ENCODE assay signal across 33 cellular contexts in the genomic region with DNA sequence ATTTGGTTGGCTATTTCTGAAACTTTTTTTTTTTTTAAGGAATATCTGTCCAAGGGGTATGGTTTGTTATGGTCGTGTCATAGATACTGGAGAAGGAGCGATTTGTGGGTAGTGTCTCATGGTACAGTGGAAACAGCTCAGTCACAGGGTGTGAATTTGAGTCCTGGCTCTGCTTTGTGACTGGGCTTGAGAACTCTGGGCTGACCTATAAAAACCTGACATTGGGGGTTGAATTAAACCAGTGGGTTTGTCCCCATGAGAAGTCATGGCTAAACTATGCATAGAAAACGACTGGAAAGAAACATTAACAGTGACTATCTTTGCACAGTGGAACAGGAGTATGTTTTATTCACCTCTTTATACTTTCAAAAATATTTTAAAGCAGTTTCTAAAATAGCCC. TPM values are rescaled to one million over a fixed set of nuclear protein-coding genes. Genes with fewer than 3 reads are reported as not detected.
DNase-seq lines count a peak whose midpoint lies in the region; ATAC-seq and TF ChIP-seq lines count a peak whose summit lies in the region.
"Had no signal": no experiment of that assay in that cellular context is flagged by ENCODE, and none has a peak within 500 bp of the region (broad histone marks: within the 10 kb centered on the region; RNA-seq: fewer than 3 reads in every experiment).

No MANE protein-coding gene starts in this region.

- no peaks in the 10 kb centered on the region for H3K9me3 Mint-ChIP-seq in natural killer cell
- H3K9me3 Mint-ChIP-seq in natural killer cell treated with Interleukin-12 subunit alpha and Interleukin-12 subunit beta and Interleukin-15 and Interleukin-18, amount 100 ng/mL, for 72 hours: no peaks in the 10 kb centered on the region
- H3K9me3 Mint-ChIP-seq: activated CD8-positive, alpha-beta T cell treated with anti-CD3 and anti-CD28 coated beads for 36 hours; activated naive CD8-positive, alpha-beta T cell treated with anti-CD3 and anti-CD28 coated beads, Interleukin-2, amount 10 ng/mL, durations not matched to agents 7 days and 5 days; CD8-positive, alpha-beta memory T cell; naive thymus-derived CD8-positive, alpha-beta T cell had no signal

- H3K36me3 ChIP-seq in effector memory CD4-positive, alpha-beta T cell (ENCODE audit: control insufficient read depth, insufficient read depth, low read length): peaks cover 70% of the 10 kb centered on the region

- H3K27ac ChIP-seq in effector memory CD4-positive, alpha-beta T cell (ENCODE audit: insufficient read depth, low read length, poor library complexity, severe bottlenecking): no peak overlapping the region
- H3K27ac ChIP-seq: A549, ascending aorta, thoracic aorta, vagina had no signal

- H3K27ac Mint-ChIP-seq in natural killer cell: peak overlapping the region; percentile 28 to 29
- no peak overlapping the region for H3K27ac Mint-ChIP-seq in natural killer cell treated with Interleukin-12 subunit alpha and Interleukin-12 subunit beta and Interleukin-15 and Interleukin-18, amount 100 ng/mL, for 72 hours
- peak overlapping the region; percentile 14 for H3K27ac Mint-ChIP-seq in T-helper 17 cell
- H3K27ac Mint-ChIP-seq: activated CD8-positive, alpha-beta T cell treated with anti-CD3 and anti-CD28 coated beads for 36 hours had no signal

- ATAC-seq in natural killer cell (no peak), T-helper 17 cell (no peak)
- no peak for ATAC-seq in natural killer cell treated with Interleukin-12 subunit alpha and Interleukin-12 subunit beta and Interleukin-15 and Interleukin-18, amount 100 ng/mL, for 72 hours
- ATAC-seq: A549; activated CD8-positive, alpha-beta T cell treated with anti-CD3 and anti-CD28 coated beads for 36 hours; naive thymus-derived CD8-positive, alpha-beta T cell; stimulated activated naive CD8-positive, alpha-beta T cell treated with anti-CD3 and anti-CD28 coated beads, Interleukin-15, Interleukin-2, amounts not matched to agents 100 U/mL and 50 U/mL, for 24 hours had no signal

- no peak overlapping the region for H3K4me3 Mint-ChIP-seq in natural killer cell
- no peak overlapping the region for H3K4me3 Mint-ChIP-seq in natural killer cell treated with Interleukin-12 subunit alpha and Interleukin-12 subunit beta and Interleukin-15 and Interleukin-18, amount 100 ng/mL, for 72 hours
- H3K4me3 Mint-ChIP-seq in T-helper 17 cell: no peak overlapping the region
- H3K4me3 Mint-ChIP-seq: activated CD8-positive, alpha-beta T cell treated with anti-CD3 and anti-CD28 coated beads for 36 hours; activated naive CD8-positive, alpha-beta T cell treated with anti-CD3 and anti-CD28 coated beads, Interleukin-2, amount 10 ng/mL, durations not matched to agents 7 days and 5 days; CD8-positive, alpha-beta memory T cell; naive thymus-derived CD8-positive, alpha-beta T cell had no signal

- in situ Hi-C loops in G401 (cut with HindIII; ENCODE audit: low sequenced_read_pairs): no loop called here

- H3K4me3 ChIP-seq in foreskin fibroblast (ENCODE audit: low read depth in 1 of 2, low read length in 2 of 2): no peak overlapping the region
- no peak overlapping the region for H3K4me3 ChIP-seq in effector memory CD4-positive, alpha-beta T cell (ENCODE audit: insufficient read depth, low read depth, low read length, poor library complexity, severe bottlenecking)
- H3K4me3 ChIP-seq: A549, ascending aorta, lung, thoracic aorta, vagina had no signal

- H3K36me3 Mint-ChIP-seq in natural killer cell (peaks cover 16% of the 10 kb centered on the region), T-helper 17 cell (ENCODE audit: low read depth) (no peaks in the 10 kb centered on the region)
- peaks cover 14% of the 10 kb centered on the region for H3K36me3 Mint-ChIP-seq in natural killer cell treated with Interleukin-12 subunit alpha and Interleukin-12 subunit beta and Interleukin-15 and Interleukin-18, amount 100 ng/mL, for 72 hours

- H3K4me1 Mint-ChIP-seq in natural killer cell (no peaks in the 10 kb centered on the region), T-helper 17 cell (peaks cover 3% of the 10 kb centered on the region)
- no peaks in the 10 kb centered on the region for H3K4me1 Mint-ChIP-seq in natural killer cell treated with Interleukin-12 subunit alpha and Interleukin-12 subunit beta and Interleukin-15 and Interleukin-18, amount 100 ng/mL, for 72 hours (ENCODE audit: low read depth in 2 of 2)
- H3K4me1 Mint-ChIP-seq: activated naive CD8-positive, alpha-beta T cell treated with anti-CD3 and anti-CD28 coated beads, Interleukin-2, amount 10 ng/mL, durations not matched to agents 7 days and 5 days; CD8-positive, alpha-beta memory T cell had no signal

- no peaks in the 10 kb centered on the region for H3K27me3 Mint-ChIP-seq in natural killer cell (ENCODE audit: low read depth in 2 of 2)
- H3K27me3 Mint-ChIP-seq in natural killer cell treated with Interleukin-12 subunit alpha and Interleukin-12 subunit beta and Interleukin-15 and Interleukin-18, amount 100 ng/mL, for 72 hours: no peaks in the 10 kb centered on the region
- H3K27me3 Mint-ChIP-seq in T-helper 17 cell: no peaks in the 10 kb centered on the region
- H3K27me3 Mint-ChIP-seq: activated CD8-positive, alpha-beta T cell treated with anti-CD3 and anti-CD28 coated beads for 36 hours; activated naive CD8-positive, alpha-beta T cell treated with anti-CD3 and anti-CD28 coated beads, Interleukin-2, amount 10 ng/mL, durations not matched to agents 7 days and 5 days; naive thymus-derived CD8-positive, alpha-beta T cell had no signal

- TF ChIP-seq CTCF in natural killer cell (IDR thresholded peaks at IDR 0.05) (no peak), foreskin fibroblast (IDR thresholded peaks at IDR 0.05; ENCODE audit: low read depth, low read length) (no peak)

- intact Hi-C loops in natural killer cell (cut with micrococcal nuclease): no loop called here

- no peak for DNase-seq in natural killer cell
- no peak for DNase-seq in natural killer cell treated with Interleukin-12 subunit alpha and Interleukin-12 subunit beta and Interleukin-15 and Interleukin-18, amount 100 ng/mL, for 72 hours (ENCODE audit: low spot score)
- DNase-seq in T-helper 17 cell: no peak
- DNase-seq in foreskin fibroblast: peak; percentile 43 to 55
- no peak for DNase-seq in inferior parietal cortex (ENCODE audit: extremely low spot score)
- DNase-seq in effector memory CD4-positive, alpha-beta T cell: no peak
- DNase-seq in putamen (ENCODE audit: low spot score): no peak
- DNase-seq in G401 (ENCODE audit: low spot score): no peak
- DNase-seq: activated CD4-positive, alpha-beta T cell treated with anti-CD3 and anti-CD28 coated beads for 1 hour; activated CD8-positive, alpha-beta memory T cell treated with anti-CD3 and anti-CD28 coated beads, Interleukin-2, amount 50 U/mL, for 48 hours; activated CD8-positive, alpha-beta T cell treated with anti-CD3 and anti-CD28 coated beads for 36 hours; activated effector memory CD4-positive, alpha-beta T cell treated with anti-CD3 and anti-CD28 coated beads, Interleukin-2, amount 50 U/mL, for 16 hours; activated naive CD8-positive, alpha-beta T cell treated with anti-CD3 and anti-CD28 coated beads, Interleukin-2, amount 10 ng/mL, durations not matched to agents 7 days and 5 days; BE2C; CD8-positive, alpha-beta memory T cell; central memory CD4-positive, alpha-beta T cell; cortex of kidney; DMS 273 treated with DMSO at 0.1 percent for 48 hours; naive thymus-derived CD8-positive, alpha-beta T cell; NCI-H1417; NCI-H2029; NCI-H526; NK-92 treated with Interleukin-12 subunit alpha and Interleukin-12 subunit beta, amount 100 ng/mL, for 24 hours; SK-N-SH; small intestine; stimulated activated CD4-positive, alpha-beta T cell treated with anti-CD3 and anti-CD28 coated beads, Interleukin-1b, Interleukin-23, amount 100 ng/mL, for 48 hours; stimulated activated naive CD8-positive, alpha-beta T cell treated with anti-CD3 and anti-CD28 coated beads, Interleukin-15, Interleukin-2, amounts not matched to agents 100 U/mL and 50 U/mL, for 24 hours; T-helper 2 cell had no signal

- no peaks in the 10 kb centered on the region for H3K27me3 ChIP-seq in effector memory CD4-positive, alpha-beta T cell (replicated peaks; ENCODE audit: control insufficient read depth, insufficient read depth, low read length, poor library complexity, severe bottlenecking)
- H3K27me3 ChIP-seq: ascending aorta, BE2C, vagina had no signal

- no peaks in the 10 kb centered on the region for H3K4me1 ChIP-seq in effector memory CD4-positive, alpha-beta T cell (ENCODE audit: control insufficient read depth, insufficient read depth, low read length, poor library complexity, severe bottlenecking)
- H3K4me1 ChIP-seq: A549, ascending aorta, BE2C, vagina had no signal

- no peaks in the 10 kb centered on the region for H3K9me3 ChIP-seq in T-helper 17 cell (ENCODE audit: control insufficient read depth, low read length, poor library complexity, severe bottlenecking)
- H3K9me3 ChIP-seq in effector memory CD4-positive, alpha-beta T cell (ENCODE audit: control insufficient read depth, low read length): no peaks in the 10 kb centered on the region
- H3K9me3 ChIP-seq: A549, ascending aorta, BE2C, SK-N-SH, thoracic aorta, vagina had no signal

RNA-seq across cellular contexts. Expression of a gene that starts 54.7 kb away (rescaled TPM):
- total RNA-seq in natural killer cell (100 to 1,000 TPM; 139 to 160 (median 139) TPM), T-helper 17 cell (100 to 1,000 TPM; 124 to 141 TPM)
- total RNA-seq in natural killer cell treated with Interleukin-12 subunit alpha and Interleukin-12 subunit beta and Interleukin-15 and Interleukin-18, amount 100 ng/mL, for 72 hours: 100 to 1,000 TPM; 163 to 252 TPM
- 912 and 1,162 TPM in 2 replicates for total RNA-seq in G401 (2014; rRNA removed; shearing (Covaris generic))

Comparison
In these comparisons a context has a peak if more than half of its experiments do, and no peak if none do; other contexts are left out.
1. H3K27ac Mint-ChIP-seq: peak in natural killer cell (2 of 2) and T-helper 17 cell (single experiment); none in natural killer cell treated with Interleukin-12 subunit alpha and Interleukin-12 subunit beta and Interleukin-15 and Interleukin-18, amount 100 ng/mL, for 72 hours (0 of 2).
2. DNase-seq: peak in foreskin fibroblast (2 of 2); none in natural killer cell (single experiment), natural killer cell treated with Interleukin-12 subunit alpha and Interleukin-12 subunit beta and Interleukin-15 and Interleukin-18, amount 100 ng/mL, for 72 hours (single experiment), T-helper 17 cell (0 of 3), inferior parietal cortex (single experiment), effector memory CD4-positive, alpha-beta T cell (0 of 3), putamen (single experiment) and G401 (single experiment).